ENCODE assay signal across 1 cellular context in genomic region chr3:50370594-50370993, GRCh38.
A peak's percentile ranks its signal among the peaks of the same experiment; 100 is the strongest.
TF ChIP-seq lines count a peak whose summit lies in the region.

No MANE protein-coding gene starts in this region.

TF ChIP-seq in HepG2, 621 proteins besides CTCF, POLR2A, EP300 and RAD21:
- TF ChIP-seq ARID2 (CRISPR knock-in tag; IDR thresholded peaks at IDR 0.05; ENCODE audit: borderline replicate concordance): no peak
- TF ChIP-seq STAG1 (CRISPR knock-in tag; IDR thresholded peaks at IDR 0.05): peak; percentile 31; the same call in 1 of the 2 replicates
